Comparison of ENCODE assay signal across 1 cellular context in the genomic region with DNA sequence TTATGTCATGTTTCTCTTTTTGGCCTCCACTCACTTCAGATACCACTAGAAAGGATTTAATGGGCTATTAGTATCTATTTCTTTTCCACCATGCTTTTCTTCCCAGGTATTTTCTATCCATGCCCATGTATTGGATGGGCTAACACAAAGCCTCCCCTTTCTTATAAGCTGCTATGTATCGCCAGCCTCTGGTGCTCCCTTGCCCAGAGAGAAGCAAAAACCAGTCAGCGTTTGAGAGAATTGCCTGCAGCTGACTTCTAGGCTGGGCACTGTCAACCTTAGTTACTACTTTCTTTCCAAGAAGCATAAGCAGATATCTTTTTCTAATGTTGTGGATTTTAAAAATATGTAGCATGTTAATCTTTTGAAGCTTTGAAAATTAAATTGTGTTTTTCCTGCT.
TF ChIP-seq lines count a peak whose summit lies in the region.

No MANE protein-coding gene starts in this region.

TF ChIP-seq in SK-N-SH, 30 proteins besides CTCF, POLR2A, EP300 and RAD21 (continued from another document):
- TF ChIP-seq, protein P1, sequence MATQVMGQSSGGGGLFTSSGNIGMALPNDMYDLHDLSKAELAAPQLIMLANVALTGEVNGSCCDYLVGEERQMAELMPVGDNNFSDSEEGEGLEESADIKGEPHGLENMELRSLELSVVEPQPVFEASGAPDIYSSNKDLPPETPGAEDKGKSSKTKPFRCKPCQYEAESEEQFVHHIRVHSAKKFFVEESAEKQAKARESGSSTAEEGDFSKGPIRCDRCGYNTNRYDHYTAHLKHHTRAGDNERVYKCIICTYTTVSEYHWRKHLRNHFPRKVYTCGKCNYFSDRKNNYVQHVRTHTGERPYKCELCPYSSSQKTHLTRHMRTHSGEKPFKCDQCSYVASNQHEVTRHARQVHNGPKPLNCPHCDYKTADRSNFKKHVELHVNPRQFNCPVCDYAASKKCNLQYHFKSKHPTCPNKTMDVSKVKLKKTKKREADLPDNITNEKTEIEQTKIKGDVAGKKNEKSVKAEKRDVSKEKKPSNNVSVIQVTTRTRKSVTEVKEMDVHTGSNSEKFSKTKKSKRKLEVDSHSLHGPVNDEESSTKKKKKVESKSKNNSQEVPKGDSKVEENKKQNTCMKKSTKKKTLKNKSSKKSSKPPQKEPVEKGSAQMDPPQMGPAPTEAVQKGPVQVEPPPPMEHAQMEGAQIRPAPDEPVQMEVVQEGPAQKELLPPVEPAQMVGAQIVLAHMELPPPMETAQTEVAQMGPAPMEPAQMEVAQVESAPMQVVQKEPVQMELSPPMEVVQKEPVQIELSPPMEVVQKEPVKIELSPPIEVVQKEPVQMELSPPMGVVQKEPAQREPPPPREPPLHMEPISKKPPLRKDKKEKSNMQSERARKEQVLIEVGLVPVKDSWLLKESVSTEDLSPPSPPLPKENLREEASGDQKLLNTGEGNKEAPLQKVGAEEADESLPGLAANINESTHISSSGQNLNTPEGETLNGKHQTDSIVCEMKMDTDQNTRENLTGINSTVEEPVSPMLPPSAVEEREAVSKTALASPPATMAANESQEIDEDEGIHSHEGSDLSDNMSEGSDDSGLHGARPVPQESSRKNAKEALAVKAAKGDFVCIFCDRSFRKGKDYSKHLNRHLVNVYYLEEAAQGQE (IDR thresholded peaks at IDR 0.05; ENCODE audit: low read depth, low read length), result no peak
- no peak for TF ChIP-seq RXRA (IDR thresholded peaks at IDR 0.05; ENCODE audit: borderline replicate concordance, low read depth)
- TF ChIP-seq NRF1 (IDR thresholded peaks at IDR 0.05; ENCODE audit: low read depth, low read length), result no peak
- TF ChIP-seq ELF1 (IDR thresholded peaks at IDR 0.05), result no peak
- TF ChIP-seq PBX3 (IDR thresholded peaks at IDR 0.05), result no peak
- no peak for TF ChIP-seq TEAD4 (IDR thresholded peaks at IDR 0.05; ENCODE audit: borderline replicate concordance, insufficient read depth)
- no peak for TF ChIP-seq RFX5 (IDR thresholded peaks at IDR 0.05; ENCODE audit: low read length)
- no peak for TF ChIP-seq GATA2 (CRISPR knock-in tag; IDR thresholded peaks at IDR 0.05)
- TF ChIP-seq POLR2AphosphoS5 (IDR thresholded peaks at IDR 0.05; ENCODE audit: low read depth, low read length), result no peak
- TF ChIP-seq MEF2A (IDR thresholded peaks at IDR 0.05; ENCODE audit: borderline replicate concordance, low read depth), result no peak
- TF ChIP-seq JUND (IDR thresholded peaks at IDR 0.05), result no peak
- TF ChIP-seq GABPA (IDR thresholded peaks at IDR 0.05; ENCODE audit: low read depth), result no peak
- no peak for TF ChIP-seq IRF3 (IDR thresholded peaks at IDR 0.05; ENCODE audit: low read depth, low read length)
- no peak for TF ChIP-seq CHD2 (IDR thresholded peaks at IDR 0.05; ENCODE audit: low read length, partially characterized antibody)
